ENCODE assay signal across 1 cellular context in the genomic region with DNA sequence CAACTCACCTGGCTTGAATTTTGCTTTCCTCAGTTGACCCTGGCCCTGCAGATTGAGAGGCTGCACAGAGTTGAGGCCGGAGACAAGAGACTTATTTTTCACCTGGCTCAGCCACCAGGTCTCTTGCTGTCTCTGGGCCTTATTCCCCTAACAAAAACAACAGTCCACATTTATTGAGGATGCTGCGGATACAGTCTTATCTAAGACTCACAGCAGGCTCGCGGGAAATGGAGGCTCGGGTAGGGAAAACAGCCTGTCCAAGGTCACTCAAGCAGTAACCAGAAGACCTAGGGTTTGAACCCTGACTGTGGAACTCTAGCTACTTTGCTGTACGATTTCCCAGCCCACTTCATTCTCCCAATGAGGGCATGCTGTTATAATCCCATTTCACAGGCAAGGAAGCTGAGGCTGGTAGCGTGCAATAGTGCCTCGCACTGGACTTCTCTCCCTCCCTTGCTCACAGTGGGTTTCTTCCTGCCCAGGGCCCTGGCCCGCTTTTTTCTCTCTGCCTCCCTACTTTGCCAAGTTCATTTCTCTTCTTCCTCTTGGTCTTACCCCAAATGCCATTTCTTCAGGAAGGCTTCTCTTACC.
A peak's percentile ranks its signal among the peaks of the same experiment; 100 is the strongest.
TF ChIP-seq lines count a peak whose summit lies in the region.

No MANE protein-coding gene starts in this region.

TF ChIP-seq in K562, 482 proteins besides CTCF, POLR2A, EP300 and RAD21 (continued from another document):
- TF ChIP-seq, protein P1, sequence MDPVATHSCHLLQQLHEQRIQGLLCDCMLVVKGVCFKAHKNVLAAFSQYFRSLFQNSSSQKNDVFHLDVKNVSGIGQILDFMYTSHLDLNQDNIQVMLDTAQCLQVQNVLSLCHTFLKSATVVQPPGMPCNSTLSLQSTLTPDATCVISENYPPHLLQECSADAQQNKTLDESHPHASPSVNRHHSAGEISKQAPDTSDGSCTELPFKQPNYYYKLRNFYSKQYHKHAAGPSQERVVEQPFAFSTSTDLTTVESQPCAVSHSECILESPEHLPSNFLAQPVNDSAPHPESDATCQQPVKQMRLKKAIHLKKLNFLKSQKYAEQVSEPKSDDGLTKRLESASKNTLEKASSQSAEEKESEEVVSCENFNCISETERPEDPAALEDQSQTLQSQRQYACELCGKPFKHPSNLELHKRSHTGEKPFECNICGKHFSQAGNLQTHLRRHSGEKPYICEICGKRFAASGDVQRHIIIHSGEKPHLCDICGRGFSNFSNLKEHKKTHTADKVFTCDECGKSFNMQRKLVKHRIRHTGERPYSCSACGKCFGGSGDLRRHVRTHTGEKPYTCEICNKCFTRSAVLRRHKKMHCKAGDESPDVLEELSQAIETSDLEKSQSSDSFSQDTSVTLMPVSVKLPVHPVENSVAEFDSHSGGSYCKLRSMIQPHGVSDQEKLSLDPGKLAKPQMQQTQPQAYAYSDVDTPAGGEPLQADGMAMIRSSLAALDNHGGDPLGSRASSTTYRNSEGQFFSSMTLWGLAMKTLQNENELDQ (CRISPR knock-in tag; IDR thresholded peaks at IDR 0.05; ENCODE audit: borderline replicate concordance): no peak
- TF ChIP-seq ZNF699 (CRISPR knock-in tag; IDR thresholded peaks at IDR 0.05; ENCODE audit: insufficient replicate concordance): no peak
- TF ChIP-seq MXI1 (IDR thresholded peaks at IDR 0.05; ENCODE audit: low read depth, low read length): no peak
- TF ChIP-seq HDAC2 (IDR thresholded peaks at IDR 0.05): peak; percentile 70
- no peak for TF ChIP-seq FIP1L1 (IDR thresholded peaks at IDR 0.05; ENCODE audit: low read depth, low read length, poor library complexity, severe bottlenecking)
- no peak for TF ChIP-seq RFX7 (CRISPR knock-in tag; IDR thresholded peaks at IDR 0.05)
- TF ChIP-seq, protein P2, sequence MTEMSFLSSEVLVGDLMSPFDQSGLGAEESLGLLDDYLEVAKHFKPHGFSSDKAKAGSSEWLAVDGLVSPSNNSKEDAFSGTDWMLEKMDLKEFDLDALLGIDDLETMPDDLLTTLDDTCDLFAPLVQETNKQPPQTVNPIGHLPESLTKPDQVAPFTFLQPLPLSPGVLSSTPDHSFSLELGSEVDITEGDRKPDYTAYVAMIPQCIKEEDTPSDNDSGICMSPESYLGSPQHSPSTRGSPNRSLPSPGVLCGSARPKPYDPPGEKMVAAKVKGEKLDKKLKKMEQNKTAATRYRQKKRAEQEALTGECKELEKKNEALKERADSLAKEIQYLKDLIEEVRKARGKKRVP (CRISPR knock-in tag; IDR thresholded peaks at IDR 0.05): no peak
- no peak for TF ChIP-seq PTRF (tag; IDR thresholded peaks at IDR 0.05)
- peak; percentile 76 for TF ChIP-seq TCF3 (CRISPR knock-in tag; IDR thresholded peaks at IDR 0.05)
- no peak for TF ChIP-seq GABPB2 (CRISPR knock-in tag; conservative IDR thresholded peaks at IDR 0.05)
- no peak for TF ChIP-seq ZNF121 (CRISPR knock-in tag; conservative IDR thresholded peaks at IDR 0.05)
- TF ChIP-seq NCOA2 (IDR thresholded peaks at IDR 0.05; ENCODE audit: partially characterized antibody in 2 of 2): no peak
- no peak for TF ChIP-seq HOXB6 (CRISPR knock-in tag; IDR thresholded peaks at IDR 0.05; ENCODE audit: borderline replicate concordance)
- peak in 1 of 2 experiments; percentile 77; a peak in 3 of 4 replicates for TF ChIP-seq RCOR1 (IDR thresholded peaks at IDR 0.05; ENCODE audit: borderline replicate concordance in 1 of 2, low read depth in 2 of 2, low read length in 2 of 2)
- no peak for TF ChIP-seq ZNF3 (CRISPR knock-in tag; IDR thresholded peaks at IDR 0.05)
- TF ChIP-seq, protein P3, sequence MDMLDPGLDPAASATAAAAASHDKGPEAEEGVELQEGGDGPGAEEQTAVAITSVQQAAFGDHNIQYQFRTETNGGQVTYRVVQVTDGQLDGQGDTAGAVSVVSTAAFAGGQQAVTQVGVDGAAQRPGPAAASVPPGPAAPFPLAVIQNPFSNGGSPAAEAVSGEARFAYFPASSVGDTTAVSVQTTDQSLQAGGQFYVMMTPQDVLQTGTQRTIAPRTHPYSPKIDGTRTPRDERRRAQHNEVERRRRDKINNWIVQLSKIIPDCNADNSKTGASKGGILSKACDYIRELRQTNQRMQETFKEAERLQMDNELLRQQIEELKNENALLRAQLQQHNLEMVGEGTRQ (CRISPR knock-in tag; IDR thresholded peaks at IDR 0.05): no peak
- no peak for TF ChIP-seq SMC3 (conservative IDR thresholded peaks at IDR 0.05; ENCODE audit: insufficient read depth, low read depth, low read length)
- no peak for TF ChIP-seq JUND (IDR thresholded peaks at IDR 0.05; ENCODE audit: borderline replicate concordance, low read depth, low read length)
- no peak for TF ChIP-seq JUND (tag; IDR thresholded peaks at IDR 0.05; ENCODE audit: borderline replicate concordance, low read depth, low read length)
- TF ChIP-seq NFE2L1 (tag; IDR thresholded peaks at IDR 0.05; ENCODE audit: borderline replicate concordance, low read depth): no peak
- TF ChIP-seq IRF9 (tag; IDR thresholded peaks at IDR 0.05): no peak
- no peak for TF ChIP-seq POLR2AphosphoS2 (IDR thresholded peaks at IDR 0.05; ENCODE audit: low read length)
- TF ChIP-seq, protein P4, sequence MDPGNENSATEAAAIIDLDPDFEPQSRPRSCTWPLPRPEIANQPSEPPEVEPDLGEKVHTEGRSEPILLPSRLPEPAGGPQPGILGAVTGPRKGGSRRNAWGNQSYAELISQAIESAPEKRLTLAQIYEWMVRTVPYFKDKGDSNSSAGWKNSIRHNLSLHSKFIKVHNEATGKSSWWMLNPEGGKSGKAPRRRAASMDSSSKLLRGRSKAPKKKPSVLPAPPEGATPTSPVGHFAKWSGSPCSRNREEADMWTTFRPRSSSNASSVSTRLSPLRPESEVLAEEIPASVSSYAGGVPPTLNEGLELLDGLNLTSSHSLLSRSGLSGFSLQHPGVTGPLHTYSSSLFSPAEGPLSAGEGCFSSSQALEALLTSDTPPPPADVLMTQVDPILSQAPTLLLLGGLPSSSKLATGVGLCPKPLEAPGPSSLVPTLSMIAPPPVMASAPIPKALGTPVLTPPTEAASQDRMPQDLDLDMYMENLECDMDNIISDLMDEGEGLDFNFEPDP (CRISPR knock-in tag; IDR thresholded peaks at IDR 0.05): no peak
- no peak for TF ChIP-seq TEAD1 (CRISPR knock-in tag; IDR thresholded peaks at IDR 0.05)
- TF ChIP-seq ARID2 (IDR thresholded peaks at IDR 0.05): no peak
- 0 out of 2 replicates have a peak, but pooled peaks have one; percentile 37 for TF ChIP-seq ZKSCAN1 (IDR thresholded peaks at IDR 0.05; ENCODE audit: low read depth, low read length)
- TF ChIP-seq CSDE1 (IDR thresholded peaks at IDR 0.05): no peak
- TF ChIP-seq TEAD4 (IDR thresholded peaks at IDR 0.05; ENCODE audit: low read length): 0 out of 2 replicates have a peak, but pooled peaks have one; percentile 29
- no peak for TF ChIP-seq TEAD4 (CRISPR knock-in tag; IDR thresholded peaks at IDR 0.05; ENCODE audit: borderline replicate concordance)
- TF ChIP-seq ADNP (tag; IDR thresholded peaks at IDR 0.05): peak; percentile 69
- no peak for TF ChIP-seq ZNF311 (CRISPR knock-in tag; IDR thresholded peaks at IDR 0.05)
- TF ChIP-seq NUFIP1 (IDR thresholded peaks at IDR 0.05; ENCODE audit: partially characterized antibody): no peak
- no peak for TF ChIP-seq MYC (IDR thresholded peaks at IDR 0.05; ENCODE audit: low read depth, low read length)
- no peak for TF ChIP-seq MYC (CRISPR knock-in tag; IDR thresholded peaks at IDR 0.05; ENCODE audit: borderline replicate concordance, low read depth)
- no peak for TF ChIP-seq ZNF134 (CRISPR knock-in tag; conservative IDR thresholded peaks at IDR 0.05)
- TF ChIP-seq, protein P5, sequence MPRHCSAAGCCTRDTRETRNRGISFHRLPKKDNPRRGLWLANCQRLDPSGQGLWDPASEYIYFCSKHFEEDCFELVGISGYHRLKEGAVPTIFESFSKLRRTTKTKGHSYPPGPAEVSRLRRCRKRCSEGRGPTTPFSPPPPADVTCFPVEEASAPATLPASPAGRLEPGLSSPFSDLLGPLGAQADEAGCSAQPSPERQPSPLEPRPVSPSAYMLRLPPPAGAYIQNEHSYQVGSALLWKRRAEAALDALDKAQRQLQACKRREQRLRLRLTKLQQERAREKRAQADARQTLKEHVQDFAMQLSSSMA (CRISPR knock-in tag; IDR thresholded peaks at IDR 0.05): no peak
- TF ChIP-seq MYNN (IDR thresholded peaks at IDR 0.05): 0 out of 2 replicates have a peak, but pooled peaks have one; percentile 21
- no peak for TF ChIP-seq MYNN (CRISPR knock-in tag; IDR thresholded peaks at IDR 0.05)
- TF ChIP-seq SIN3B (IDR thresholded peaks at IDR 0.05; ENCODE audit: low read depth): no peak
- no peak for TF ChIP-seq ZNF197 (CRISPR knock-in tag; IDR thresholded peaks at IDR 0.05; ENCODE audit: low read depth)
- no peak for TF ChIP-seq MTA3 (IDR thresholded peaks at IDR 0.05; ENCODE audit: borderline replicate concordance)
- TF ChIP-seq, protein P6, sequence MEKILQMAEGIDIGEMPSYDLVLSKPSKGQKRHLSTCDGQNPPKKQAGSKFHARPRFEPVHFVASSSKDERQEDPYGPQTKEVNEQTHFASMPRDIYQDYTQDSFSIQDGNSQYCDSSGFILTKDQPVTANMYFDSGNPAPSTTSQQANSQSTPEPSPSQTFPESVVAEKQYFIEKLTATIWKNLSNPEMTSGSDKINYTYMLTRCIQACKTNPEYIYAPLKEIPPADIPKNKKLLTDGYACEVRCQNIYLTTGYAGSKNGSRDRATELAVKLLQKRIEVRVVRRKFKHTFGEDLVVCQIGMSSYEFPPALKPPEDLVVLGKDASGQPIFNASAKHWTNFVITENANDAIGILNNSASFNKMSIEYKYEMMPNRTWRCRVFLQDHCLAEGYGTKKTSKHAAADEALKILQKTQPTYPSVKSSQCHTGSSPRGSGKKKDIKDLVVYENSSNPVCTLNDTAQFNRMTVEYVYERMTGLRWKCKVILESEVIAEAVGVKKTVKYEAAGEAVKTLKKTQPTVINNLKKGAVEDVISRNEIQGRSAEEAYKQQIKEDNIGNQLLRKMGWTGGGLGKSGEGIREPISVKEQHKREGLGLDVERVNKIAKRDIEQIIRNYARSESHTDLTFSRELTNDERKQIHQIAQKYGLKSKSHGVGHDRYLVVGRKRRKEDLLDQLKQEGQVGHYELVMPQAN (IDR thresholded peaks at IDR 0.05; ENCODE audit: borderline replicate concordance): no peak
- TF ChIP-seq SUPT5H (IDR thresholded peaks at IDR 0.05): no peak
- no peak for TF ChIP-seq HNRNPK (IDR thresholded peaks at IDR 0.05; ENCODE audit: low read depth, low read length, poor library complexity, severe bottlenecking)
- no peak for TF ChIP-seq NFATC3 (IDR thresholded peaks at IDR 0.05)
- TF ChIP-seq ETS2 (tag; IDR thresholded peaks at IDR 0.05; ENCODE audit: borderline replicate concordance, poor library complexity, severe bottlenecking): no peak
- TF ChIP-seq ZBED1 (IDR thresholded peaks at IDR 0.05): no peak
- no peak for TF ChIP-seq MCM2 (IDR thresholded peaks at IDR 0.05; ENCODE audit: low read depth)
- no peak for TF ChIP-seq ZNF561 (CRISPR knock-in tag; conservative IDR thresholded peaks at IDR 0.05)
- TF ChIP-seq, protein P7, sequence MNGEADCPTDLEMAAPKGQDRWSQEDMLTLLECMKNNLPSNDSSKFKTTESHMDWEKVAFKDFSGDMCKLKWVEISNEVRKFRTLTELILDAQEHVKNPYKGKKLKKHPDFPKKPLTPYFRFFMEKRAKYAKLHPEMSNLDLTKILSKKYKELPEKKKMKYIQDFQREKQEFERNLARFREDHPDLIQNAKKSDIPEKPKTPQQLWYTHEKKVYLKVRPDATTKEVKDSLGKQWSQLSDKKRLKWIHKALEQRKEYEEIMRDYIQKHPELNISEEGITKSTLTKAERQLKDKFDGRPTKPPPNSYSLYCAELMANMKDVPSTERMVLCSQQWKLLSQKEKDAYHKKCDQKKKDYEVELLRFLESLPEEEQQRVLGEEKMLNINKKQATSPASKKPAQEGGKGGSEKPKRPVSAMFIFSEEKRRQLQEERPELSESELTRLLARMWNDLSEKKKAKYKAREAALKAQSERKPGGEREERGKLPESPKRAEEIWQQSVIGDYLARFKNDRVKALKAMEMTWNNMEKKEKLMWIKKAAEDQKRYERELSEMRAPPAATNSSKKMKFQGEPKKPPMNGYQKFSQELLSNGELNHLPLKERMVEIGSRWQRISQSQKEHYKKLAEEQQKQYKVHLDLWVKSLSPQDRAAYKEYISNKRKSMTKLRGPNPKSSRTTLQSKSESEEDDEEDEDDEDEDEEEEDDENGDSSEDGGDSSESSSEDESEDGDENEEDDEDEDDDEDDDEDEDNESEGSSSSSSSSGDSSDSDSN (IDR thresholded peaks at IDR 0.05; ENCODE audit: borderline replicate concordance in 1 of 2, low read depth in 2 of 2, low read length in 2 of 2): no peak
- TF ChIP-seq NR2C2 (CRISPR knock-in tag; IDR thresholded peaks at IDR 0.05): no peak
- no peak for TF ChIP-seq NR2C2 (tag; IDR thresholded peaks at IDR 0.05)
- no peak for TF ChIP-seq MED1 (CRISPR knock-in tag; IDR thresholded peaks at IDR 0.05; ENCODE audit: borderline replicate concordance)
- TF ChIP-seq ZNF24 (IDR thresholded peaks at IDR 0.05): peak; percentile 16; the same call in 1 of the 2 replicates
- TF ChIP-seq GABPB1 (CRISPR knock-in tag; IDR thresholded peaks at IDR 0.05): no peak
- TF ChIP-seq BMI1 (IDR thresholded peaks at IDR 0.05; ENCODE audit: low read length): no peak
- peak; percentile 36 for TF ChIP-seq CBFA2T2 (conservative IDR thresholded peaks at IDR 0.05)
- no peak for TF ChIP-seq ZNF639 (CRISPR knock-in tag; conservative IDR thresholded peaks at IDR 0.05 in 1 of 2, IDR thresholded peaks at IDR 0.05 in 1 of 2)
- peak; percentile 73 for TF ChIP-seq ARID1B (IDR thresholded peaks at IDR 0.05)
